In genomic region chr15:48096813-48097212, GRCh38 we compare ENCODE assay signal across 19 cellular contexts. TPM values are rescaled to one million over a fixed set of nuclear protein-coding genes. Genes with fewer than 3 reads are reported as not detected.
A peak's percentile ranks its signal among the peaks of the same experiment; 100 is the strongest.
DNase-seq lines count a peak whose midpoint lies in the region; ATAC-seq, FAIRE-seq and TF ChIP-seq lines count a peak whose summit lies in the region.
"Had no signal": no experiment of that assay in that cellular context is flagged by ENCODE, and none has a peak within 500 bp of the region (broad histone marks: within the 10 kb centered on the region; RNA-seq: fewer than 3 reads in every experiment).

No MANE protein-coding gene starts in this region.

- peaks cover 20% of the 10 kb centered on the region for H3K27me3 Mint-ChIP-seq in activated CD4-positive, alpha-beta T cell treated with anti-CD3 and anti-CD28 coated beads for 36 hours

- POLR2A ChIA-PET in activated CD4-positive, alpha-beta T cell treated with anti-CD3 and anti-CD28 coated beads for 36 hours (lab: Charles Lee) = no interaction called here

- CTCF ChIA-PET in activated CD4-positive, alpha-beta T cell treated with anti-CD3 and anti-CD28 coated beads for 36 hours (lab: Charles Lee) = interaction anchor here (0.7 kb wide), 1 partner anchor 12 kb away, joined by 3 read pairs; no protein-coding TSS in a partner anchor

- TF ChIP-seq CTCF in fibroblast of mammary gland (conservative IDR thresholded peaks at IDR 0.05; ENCODE audit: control insufficient read depth, insufficient read depth, low read depth, low read length) (no peak), transverse colon (IDR thresholded peaks at IDR 0.05) (no peak), esophagus squamous epithelium (IDR thresholded peaks at IDR 0.05) (no peak)

- H3K4me1 ChIP-seq in transverse colon (peaks cover 0 to 3% (median 0%) of the 10 kb centered on the region in 4 donors), esophagus squamous epithelium (no peaks in the 10 kb centered on the region)
- H3K4me1 ChIP-seq: HAP-1, prostate gland, upper lobe of right lung had no signal

- intact Hi-C loops in activated CD4-positive, alpha-beta T cell treated with anti-CD3 and anti-CD28 coated beads for 36 hours (cut with DNase I, micrococcal nuclease) = no loop called here
- intact Hi-C loops in transverse colon (cut with DNase I; ENCODE audit: low total_unique reads) = no loop called here
- intact Hi-C loops in esophagus squamous epithelium (cut with DNase I) = no loop called here

- H3K9me3 ChIP-seq in transverse colon (no peaks in the 10 kb centered on the region), esophagus squamous epithelium (no peaks in the 10 kb centered on the region)
- H3K9me3 ChIP-seq: HAP-1, prostate gland, upper lobe of right lung had no signal

- TF ChIP-seq POLR2A in transverse colon (IDR thresholded peaks at IDR 0.05) = no peak
- TF ChIP-seq POLR2A in esophagus squamous epithelium (IDR thresholded peaks at IDR 0.05) = no peak

- no peak for DNase-seq in activated CD4-positive, alpha-beta T cell treated with anti-CD3 and anti-CD28 coated beads for 36 hours
- DNase-seq in activated CD4-positive, alpha-beta T cell treated with anti-CD3 and anti-CD28 coated beads, Interleukin-2, amount 50 U/mL, for 48 hours = no peak
- DNase-seq in RKO (ENCODE audit: low spot score) (peak; percentile 70), fibroblast of mammary gland (ENCODE audit: low read depth) (peak; percentile 92), urothelium cell line (ENCODE audit: low spot score) (peak; percentile 26), transverse colon (no peak), esophagus squamous epithelium (lab: John Stamatoyannopoulos, UW) (no peak)
- DNase-seq: 8988T, activated T-cell treated with anti-CD3 and anti-CD28 coated beads for 4 hours, NCI-H187 treated with DMSO at 0.1 percent for 48 hours, upper lobe of right lung had no signal

- no peak for FAIRE-seq in urothelium cell line (lab: Jason Lieb, UNC)
- FAIRE-seq: TTC549 had no signal

- no peaks in the 10 kb centered on the region for H3K9me3 Mint-ChIP-seq in activated CD4-positive, alpha-beta T cell treated with anti-CD3 and anti-CD28 coated beads for 36 hours (ENCODE audit: low read depth)

- H3K4me1 Mint-ChIP-seq in activated CD4-positive, alpha-beta T cell treated with anti-CD3 and anti-CD28 coated beads for 36 hours = no peaks in the 10 kb centered on the region

- H3K36me3 ChIP-seq in transverse colon (no peaks in the 10 kb centered on the region), esophagus squamous epithelium (no peaks in the 10 kb centered on the region)
- H3K36me3 ChIP-seq: HAP-1, prostate gland, upper lobe of right lung had no signal

- H3K4me3 ChIP-seq in fibroblast of mammary gland (ENCODE audit: control insufficient read depth, low read depth, low read length) (no peak overlapping the region), transverse colon (no peak overlapping the region), esophagus squamous epithelium (no peak overlapping the region)
- H3K4me3 ChIP-seq: HAP-1, prostate gland, upper lobe of right lung had no signal

- H3K27me3 ChIP-seq in transverse colon (no peaks in the 10 kb centered on the region), esophagus squamous epithelium (no peaks in the 10 kb centered on the region)
- H3K27me3 ChIP-seq: upper lobe of right lung had no signal

- TF ChIP-seq EP300 in transverse colon (IDR thresholded peaks at IDR 0.05; ENCODE audit: low read depth) = no peak

- no peak overlapping the region for H3K4me3 Mint-ChIP-seq in activated CD4-positive, alpha-beta T cell treated with anti-CD3 and anti-CD28 coated beads for 36 hours

- WGBS in transverse colon (ENCODE audit: low coverage in 1 of 2), 2 donors = 62 to 83% methylated on average over 1 to 2 of the region's 2 CpGs
- WGBS in esophagus squamous epithelium, 2 donors = 42 to 60% methylated on average over 2 of the region's 2 CpGs

- in situ Hi-C loops in transverse colon (cut with MboI; ENCODE audit: low pct_ligation_motif_present in 1 of 4, low pct_unique_long_range_greater_than_20kb in 1 of 4, low sequenced_read_pairs in 3 of 4) = no loop called here

- ATAC-seq in activated CD4-positive, alpha-beta T cell treated with anti-CD3 and anti-CD28 coated beads for 36 hours = peak; percentile 26
- ATAC-seq in HG03439 (IDR thresholded peaks at IDR 0.05; ENCODE audit: unreplicated experiment) = no peak
- ATAC-seq: upper lobe of right lung had no signal

- H3K36me3 Mint-ChIP-seq in activated CD4-positive, alpha-beta T cell treated with anti-CD3 and anti-CD28 coated beads for 36 hours (ENCODE audit: low read depth) = no peaks in the 10 kb centered on the region

- H3K27ac Mint-ChIP-seq in activated CD4-positive, alpha-beta T cell treated with anti-CD3 and anti-CD28 coated beads for 36 hours = no peak overlapping the region

- H3K27ac ChIP-seq in transverse colon (no peak overlapping the region), esophagus squamous epithelium (no peak overlapping the region)
- H3K27ac ChIP-seq: HL-60, prostate gland, upper lobe of right lung had no signal

RNA-seq across cellular contexts. Expression of gene SLC24A5, which starts 24.0 kb away (rescaled TPM):
- total RNA-seq in activated CD4-positive, alpha-beta T cell treated with anti-CD3 and anti-CD28 coated beads for 36 hours = not detected
- not detected for total RNA-seq in transverse colon
- not detected for total RNA-seq in esophagus squamous epithelium
- total RNA-seq: glomerular endothelial cell, mesenteric fat pad, OCI-LY7, prostate gland had no signal

Comparison
In these comparisons a context has a peak if more than half of its experiments do, and no peak if none do; other contexts are left out.
1. DNase-seq: peak in RKO (single experiment), fibroblast of mammary gland (single experiment) and urothelium cell line (single experiment); none in activated CD4-positive, alpha-beta T cell treated with anti-CD3 and anti-CD28 coated beads for 36 hours (single experiment), activated CD4-positive, alpha-beta T cell treated with anti-CD3 and anti-CD28 coated beads, Interleukin-2, amount 50 U/mL, for 48 hours (0 of 2), transverse colon (single experiment) and esophagus squamous epithelium (single experiment).